ENCODE assay signal across 1 cellular context in genomic region chr7:32495298-32496051, GRCh38.
TF ChIP-seq lines count a peak whose summit lies in the region.

Gene AVL9, plus strand, starts transcription at chr7:32495489. Its CDS starts 221 bp downstream, at chr7:32495710.

TF ChIP-seq in HepG2, 621 proteins besides CTCF, POLR2A, EP300 and RAD21 (continued from another document and continues in another):
- TF ChIP-seq FUBP1 (CRISPR knock-in tag; IDR thresholded peaks at IDR 0.05; ENCODE audit: borderline replicate concordance) = no peak
- peak; percentile 51; the same call in 1 of the 2 replicates for TF ChIP-seq TGIF2 (CRISPR knock-in tag; IDR thresholded peaks at IDR 0.05)
- no peak for TF ChIP-seq ZFP62 (CRISPR knock-in tag; IDR thresholded peaks at IDR 0.05)
- TF ChIP-seq HBP1 (CRISPR knock-in tag; IDR thresholded peaks at IDR 0.05; ENCODE audit: low read depth) = peak; percentile 74; the same call in 1 of the 2 replicates
- TF ChIP-seq ZNF761 (CRISPR knock-in tag; conservative IDR thresholded peaks at IDR 0.05) = peak; percentile 63; the same call in 1 of the 2 replicates
- 0 out of 2 replicates have a peak, but pooled peaks have one; percentile 53 for TF ChIP-seq ZBTB26 (CRISPR knock-in tag; IDR thresholded peaks at IDR 0.05; ENCODE audit: borderline replicate concordance)
- no peak for TF ChIP-seq MIER2 (CRISPR knock-in tag; IDR thresholded peaks at IDR 0.05)
- no peak for TF ChIP-seq RBAK (CRISPR knock-in tag; IDR thresholded peaks at IDR 0.05)
- TF ChIP-seq ZNF629 (CRISPR knock-in tag; conservative IDR thresholded peaks at IDR 0.05) = no peak
- 0 out of 2 replicates have a peak, but pooled peaks have one; percentile 31 for TF ChIP-seq ZNF253 (CRISPR knock-in tag; IDR thresholded peaks at IDR 0.05; ENCODE audit: borderline replicate concordance)
- TF ChIP-seq ZXDC (CRISPR knock-in tag; IDR thresholded peaks at IDR 0.05) = 0 out of 2 replicates have a peak, but pooled peaks have one; percentile 55
- peak; percentile 61; the same call in 1 of the 2 replicates for TF ChIP-seq ZSCAN25 (CRISPR knock-in tag; IDR thresholded peaks at IDR 0.05)
- TF ChIP-seq ZNF576 (CRISPR knock-in tag; IDR thresholded peaks at IDR 0.05) = no peak
- peak; percentile 70 for TF ChIP-seq IKZF5 (CRISPR knock-in tag; IDR thresholded peaks at IDR 0.05)
- TF ChIP-seq ZBTB44 (CRISPR knock-in tag; IDR thresholded peaks at IDR 0.05) = 0 out of 2 replicates have a peak, but pooled peaks have one; percentile 28
- peak; percentile 73 for TF ChIP-seq ZNF891 (CRISPR knock-in tag; IDR thresholded peaks at IDR 0.05)
- TF ChIP-seq ZNF572 (CRISPR knock-in tag; IDR thresholded peaks at IDR 0.05) = peak; percentile 94
- no peak for TF ChIP-seq ZNF484 (CRISPR knock-in tag; IDR thresholded peaks at IDR 0.05; ENCODE audit: borderline replicate concordance, low read depth)
- peak; percentile 46; the same call in 1 of the 2 replicates for TF ChIP-seq ARID5B (CRISPR knock-in tag; IDR thresholded peaks at IDR 0.05)
- TF ChIP-seq ETS1 (CRISPR knock-in tag; IDR thresholded peaks at IDR 0.05) = 0 out of 2 replicates have a peak, but pooled peaks have one; percentile 63
- TF ChIP-seq SKI (IDR thresholded peaks at IDR 0.05; ENCODE audit: partially characterized antibody) = peak; percentile 51
- TF ChIP-seq MTA3 (CRISPR knock-in tag; IDR thresholded peaks at IDR 0.05) = 0 out of 2 replicates have a peak, but pooled peaks have one; percentile 27
- no peak for TF ChIP-seq ZBTB1 (CRISPR knock-in tag; IDR thresholded peaks at IDR 0.05; ENCODE audit: borderline replicate concordance)
- peak; percentile 78; the same call in 1 of the 2 replicates for TF ChIP-seq MXD1 (CRISPR knock-in tag; IDR thresholded peaks at IDR 0.05)
- peak; percentile 50; the same call in 1 of the 2 replicates for TF ChIP-seq ZNF598 (CRISPR knock-in tag; IDR thresholded peaks at IDR 0.05; ENCODE audit: borderline replicate concordance)
- peak; percentile 54 to 87 for TF ChIP-seq HMGXB4 (CRISPR knock-in tag; IDR thresholded peaks at IDR 0.05; ENCODE audit: borderline replicate concordance in 1 of 2, low read depth in 1 of 2)
- TF ChIP-seq ZNF275 (CRISPR knock-in tag; IDR thresholded peaks at IDR 0.05; ENCODE audit: borderline replicate concordance) = no peak; the same call in 1 of the 2 replicates
- no peak for TF ChIP-seq ZNF138 (CRISPR knock-in tag; IDR thresholded peaks at IDR 0.05; ENCODE audit: low read depth)
- peak; percentile 83 for TF ChIP-seq CCDC6 (CRISPR knock-in tag; IDR thresholded peaks at IDR 0.05)
- no peak for TF ChIP-seq PCBP2 (optimal IDR thresholded peaks at IDR 0.05; ENCODE audit: low read depth, low read length, poor library complexity, severe bottlenecking)
- TF ChIP-seq ZBTB34 (CRISPR knock-in tag; IDR thresholded peaks at IDR 0.05) = no peak
- peak; percentile 39; the same call in 1 of the 2 replicates for TF ChIP-seq ATF3 (CRISPR knock-in tag; IDR thresholded peaks at IDR 0.05)
